In the genomic region with DNA sequence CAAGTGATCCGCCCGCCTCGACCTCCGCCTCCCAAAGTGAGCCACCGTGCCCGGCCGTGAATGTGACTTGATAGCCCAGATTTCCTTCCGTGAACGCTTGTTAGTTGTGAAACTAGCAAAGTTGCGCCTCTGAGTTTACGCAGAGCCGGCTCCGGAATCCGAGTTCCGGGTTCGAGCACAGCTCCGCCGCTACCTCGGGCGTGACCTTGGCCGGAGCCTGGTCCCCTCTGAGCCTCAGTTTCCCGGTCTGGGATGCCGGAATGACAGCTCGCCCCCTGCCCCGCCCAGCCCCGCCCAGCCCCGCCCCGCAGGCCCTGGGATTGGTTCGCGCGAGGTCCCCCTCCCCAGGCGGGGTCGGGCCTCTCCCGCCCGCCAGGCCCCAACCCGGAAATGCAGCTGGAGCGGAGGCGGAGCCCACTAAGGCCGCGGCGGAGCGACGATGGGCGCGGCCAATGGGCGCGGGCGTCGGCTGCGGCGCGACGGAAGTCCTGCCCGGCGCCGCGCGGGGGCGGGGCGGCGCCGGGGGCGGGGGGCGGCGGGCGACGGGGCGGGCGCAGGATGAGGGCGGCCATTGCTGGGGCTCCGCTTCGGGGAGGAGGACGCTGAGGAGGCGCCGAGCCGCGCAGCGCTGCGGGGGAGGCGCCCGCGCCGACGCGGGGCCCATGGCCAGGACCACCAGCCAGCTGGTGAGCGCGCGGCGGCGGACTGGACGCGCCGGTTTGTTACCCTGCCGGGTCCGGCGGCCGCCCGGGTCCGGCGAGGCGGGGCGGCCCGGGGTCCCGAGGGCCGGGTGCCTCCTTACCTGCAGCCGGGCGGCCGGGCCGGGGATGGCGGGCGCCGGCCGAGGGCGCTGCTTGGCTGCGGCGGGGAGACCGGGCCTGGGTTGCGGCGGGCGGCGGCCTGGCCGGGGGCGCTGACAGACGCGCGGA, we compare ENCODE assay signal across 8 cellular contexts. TPM values are rescaled to one million over a fixed set of nuclear protein-coding genes. Genes with fewer than 3 reads are reported as not detected.
DNase-seq lines count a peak whose midpoint lies in the region; TF ChIP-seq lines count a peak whose summit lies in the region.

TSS of gene PDPK1 (plus strand) at position 571 of the 929 bp plus-strand sequence. CDS start at position 663, 92 bp downstream.

- peaks cover 39 to 49% (median 41%) of the 10 kb centered on the region in 3 donors for H3K4me1 Mint-ChIP-seq in CD8-positive, alpha-beta memory T cell

- H4K8ac ChIP-seq in mesenchymal stem cell (ENCODE audit: low read length) = peak within 1 kb of the TSS; percentile 60

- DNase-seq in CD8-positive, alpha-beta memory T cell = peak; percentile 91 to 96 (median 95)
- peak; percentile 98 for DNase-seq in GM20000 (ENCODE audit: low spot score)
- DNase-seq in HS-5 (ENCODE audit: low read depth) = peak; percentile 44
- peak; percentile 45 for DNase-seq in NK-92 (lab: John Stamatoyannopoulos, UW; ENCODE audit: unreplicated experiment)
- DNase-seq in effector memory CD4-positive, alpha-beta T cell = peak; percentile 91 to 94 (median 92)
- peak; percentile 94 for DNase-seq in mesenchymal stem cell
- peak; percentile 77 for DNase-seq in stimulated activated CD8-positive, alpha-beta memory T cell treated with anti-CD3 and anti-CD28 coated beads, Interleukin-12 subunit alpha, Interleukin-12 subunit beta, amount 100 ng/mL, for 24 hours (ENCODE audit: extremely low read depth)

- H3K27ac Mint-ChIP-seq in CD8-positive, alpha-beta memory T cell = peak within 1 kb of the TSS; percentile 57 to 99 (median 90)

- peaks cover 0 to 19% (median 2%) of the 10 kb centered on the region in 3 donors for H3K36me3 Mint-ChIP-seq in CD8-positive, alpha-beta memory T cell

- H3K27me3 ChIP-seq in CD8-positive, alpha-beta memory T cell (ENCODE audit: insufficient read depth, low read length, poor library complexity, severe bottlenecking) = no peaks in the 10 kb centered on the region
- no peaks in the 10 kb centered on the region for H3K27me3 ChIP-seq in effector memory CD4-positive, alpha-beta T cell (replicated peaks; ENCODE audit: control insufficient read depth, insufficient read depth, low read length, poor library complexity, severe bottlenecking)
- no peaks in the 10 kb centered on the region for H3K27me3 ChIP-seq in mesenchymal stem cell (ENCODE audit: control insufficient read depth in 1 of 2, insufficient read depth in 1 of 2, low read length in 2 of 2)

- H3K36me3 ChIP-seq in CD8-positive, alpha-beta memory T cell (ENCODE audit: insufficient read depth, low read length) = no peaks in the 10 kb centered on the region
- no peaks in the 10 kb centered on the region for H3K36me3 ChIP-seq in effector memory CD4-positive, alpha-beta T cell (ENCODE audit: control insufficient read depth, insufficient read depth, low read length)
- peaks cover 0 to 5% of the 10 kb centered on the region in 2 experiments for H3K36me3 ChIP-seq in mesenchymal stem cell (ENCODE audit: control insufficient read depth in 1 of 2, insufficient read depth in 2 of 2, low read depth in 1 of 2, low read length in 2 of 2)

- H2BK12ac ChIP-seq in mesenchymal stem cell (ENCODE audit: low read length in 2 of 2) = no peak within 1 kb of the TSS

- no peaks in the 10 kb centered on the region for H3K79me1 ChIP-seq in mesenchymal stem cell (replicated peaks; ENCODE audit: low read length, poor library complexity, severe bottlenecking)

- peaks cover 0 to 2% of the 10 kb centered on the region in 2 donors for H3K27me3 Mint-ChIP-seq in CD8-positive, alpha-beta memory T cell

- H2AFZ ChIP-seq in mesenchymal stem cell (ENCODE audit: low read depth, low read length) = no peak within 1 kb of the TSS

- POLR2A ChIA-PET in CD8-positive, alpha-beta memory T cell (lab: Charles Lee) = interaction anchor here (1.1 to 1.9 kb wide), 5 partner anchors 18 to 135 kb away, joined by 3 to 12 read pairs (median 5); partner anchors contain the start of genes AMDHD2 and ATP6V0C
- POLR2A ChIA-PET in activated CD8-positive, alpha-beta memory T cell treated with anti-CD3 and anti-CD28 coated beads for 36 hours (lab: Charles Lee) = interaction anchor here (1.5 kb wide), 1 partner anchor 17 kb away, joined by 7 read pairs; the partner anchor contains the start of gene AMDHD2

- peak within 1 kb of the TSS; percentile 85 to 95 (median 87) for H3K4me3 Mint-ChIP-seq in CD8-positive, alpha-beta memory T cell

- CTCF ChIA-PET in CD8-positive, alpha-beta memory T cell (lab: Charles Lee) = interaction anchor here (0.9 kb wide), 1 partner anchor 23 kb away, joined by 4 read pairs; no protein-coding TSS in a partner anchor
- CTCF ChIA-PET in activated CD8-positive, alpha-beta memory T cell treated with anti-CD3 and anti-CD28 coated beads for 36 hours (lab: Charles Lee) = no interaction called here

- H3K4me3 ChIP-seq in CD8-positive, alpha-beta memory T cell (ENCODE audit: low read length) = peak within 1 kb of the TSS; percentile 64
- H3K4me3 ChIP-seq in effector memory CD4-positive, alpha-beta T cell (ENCODE audit: insufficient read depth, low read depth, low read length, poor library complexity, severe bottlenecking) = peak within 1 kb of the TSS; percentile 62
- H3K4me3 ChIP-seq in mesenchymal stem cell (ENCODE audit: insufficient read depth in 1 of 2, low read depth in 1 of 2, low read length in 2 of 2) = peak within 1 kb of the TSS; percentile 89 to 91

- peak within 1 kb of the TSS; percentile 31 for H2BK5ac ChIP-seq in mesenchymal stem cell (ENCODE audit: low read depth, low read length, poor library complexity, severe bottlenecking)

- H2BK15ac ChIP-seq in mesenchymal stem cell (ENCODE audit: low read depth, poor library complexity, severe bottlenecking) = no peak within 1 kb of the TSS

- H2BK120ac ChIP-seq in mesenchymal stem cell (ENCODE audit: low read depth, low read length) = peak within 1 kb of the TSS; percentile 73

- H3K9ac ChIP-seq in mesenchymal stem cell (ENCODE audit: low read length) = peak within 1 kb of the TSS; percentile 90

- H3K18ac ChIP-seq in mesenchymal stem cell (ENCODE audit: low read depth in 1 of 2, low read length in 2 of 2) = peak within 1 kb of the TSS; percentile 54 to 95

- H4K91ac ChIP-seq in mesenchymal stem cell (ENCODE audit: low read length) = no peak within 1 kb of the TSS

- H3K14ac ChIP-seq in mesenchymal stem cell (ENCODE audit: low read length in 2 of 2) = peak within 1 kb of the TSS in 1 of 2 experiments; percentile 79

- no peak for TF ChIP-seq CTCF in GM20000 (IDR thresholded peaks at IDR 0.05; ENCODE audit: extremely low read depth, missing control alignments)

- no peak within 1 kb of the TSS for H3K23ac ChIP-seq in mesenchymal stem cell (ENCODE audit: low read length in 2 of 2)

- WGBS in mesenchymal stem cell = 1% methylated on average over 41 of the region's 126 CpGs

- H3K4me1 ChIP-seq in CD8-positive, alpha-beta memory T cell (ENCODE audit: insufficient read depth, low read length) = peaks cover 29% of the 10 kb centered on the region
- H3K4me1 ChIP-seq in effector memory CD4-positive, alpha-beta T cell (ENCODE audit: control insufficient read depth, insufficient read depth, low read length, poor library complexity, severe bottlenecking) = peaks cover 13% of the 10 kb centered on the region
- H3K4me1 ChIP-seq in mesenchymal stem cell (ENCODE audit: control insufficient read depth, insufficient read depth, low read depth, low read length) = peaks cover 18% of the 10 kb centered on the region

- H3K4me2 ChIP-seq in mesenchymal stem cell (ENCODE audit: low read length, poor library complexity, severe bottlenecking) = peak within 1 kb of the TSS; percentile 64

- H3K4ac ChIP-seq in mesenchymal stem cell (ENCODE audit: low read depth in 1 of 2, low read length in 2 of 2) = peak within 1 kb of the TSS; percentile 17 to 75

- H3K9me3 ChIP-seq in CD8-positive, alpha-beta memory T cell (ENCODE audit: low read length) = no peaks in the 10 kb centered on the region
- H3K9me3 ChIP-seq in effector memory CD4-positive, alpha-beta T cell (ENCODE audit: control insufficient read depth, low read length) = no peaks in the 10 kb centered on the region
- no peaks in the 10 kb centered on the region for H3K9me3 ChIP-seq in mesenchymal stem cell (ENCODE audit: control insufficient read depth, low read length)

- H3K9me3 Mint-ChIP-seq in CD8-positive, alpha-beta memory T cell = peaks cover 0 to 2% (median 0%) of the 10 kb centered on the region in 5 donors

- H2AK5ac ChIP-seq in mesenchymal stem cell (ENCODE audit: low read length, severe bottlenecking) = no peak within 1 kb of the TSS

- peak within 1 kb of the TSS; percentile 61 for H3K27ac ChIP-seq in CD8-positive, alpha-beta memory T cell (ENCODE audit: low read depth, low read length)
- peak within 1 kb of the TSS; percentile 65 for H3K27ac ChIP-seq in effector memory CD4-positive, alpha-beta T cell (ENCODE audit: insufficient read depth, low read length, poor library complexity, severe bottlenecking)
- peak within 1 kb of the TSS; percentile 17 for H3K27ac ChIP-seq in mesenchymal stem cell (ENCODE audit: low read length, poor library complexity, severe bottlenecking)

RNA-seq across cellular contexts. Expression of gene PDPK1, which starts in this region (rescaled TPM):
- total RNA-seq in CD8-positive, alpha-beta memory T cell = 10 to 100 TPM; 56.8 to 58.5 TPM
- polyA plus RNA-seq in CD8-positive, alpha-beta memory T cell = 46.2 TPM
- 10 to 100 TPM; 47.9 to 49.2 TPM for total RNA-seq in activated CD8-positive, alpha-beta memory T cell treated with anti-CD3 and anti-CD28 coated beads for 36 hours
- 16.0 TPM for polyA plus RNA-seq in mesenchymal stem cell (2013, experiment 1 of 2)
- 15.7 TPM for polyA plus RNA-seq in mesenchymal stem cell (2013, experiment 2 of 2)

Comparison
In these comparisons a context has a peak if more than half of its experiments do, and no peak if none do; other contexts are left out.
1. Peak in every context shown above with its lines: DNase-seq, H3K4me3 ChIP-seq and H3K27ac ChIP-seq.
2. DNase-seq: peak in every context shown above with its lines; median percentile 98 in GM20000; 95 in CD8-positive, alpha-beta memory T cell; 94 in mesenchymal stem cell; 92 in effector memory CD4-positive, alpha-beta T cell; 77 in stimulated activated CD8-positive, alpha-beta memory T cell treated with anti-CD3 and anti-CD28 coated beads, Interleukin-12 subunit alpha, Interleukin-12 subunit beta, amount 100 ng/mL, for 24 hours; 45 in NK-92; 44 in HS-5.